16 cellular contexts compared by ENCODE assay signal in the genomic region with DNA sequence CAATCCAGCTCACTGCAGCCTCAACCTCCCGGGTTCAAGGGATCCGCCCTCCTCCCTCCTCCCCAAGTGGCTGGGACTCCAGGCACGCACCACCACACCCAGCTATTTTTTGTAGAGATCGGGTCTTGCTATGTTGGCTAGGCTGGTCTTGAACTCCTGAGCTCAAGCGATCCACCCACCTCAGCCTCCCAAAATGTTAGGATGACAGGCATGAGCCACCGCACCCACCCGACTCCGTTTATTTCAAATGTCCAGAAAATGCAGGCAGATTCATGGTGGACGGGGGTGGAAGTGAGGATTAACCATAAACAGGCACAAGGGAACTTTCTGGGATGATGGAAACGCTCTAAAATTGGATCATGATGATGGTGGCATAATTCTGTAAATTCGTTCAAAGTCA.
"Had no signal": no experiment of that assay in that cellular context is flagged by ENCODE, and none has a peak within 500 bp of the region (broad histone marks: within the 10 kb centered on the region; RNA-seq: fewer than 3 reads in every experiment).

No MANE protein-coding gene starts in this region.

- H3K36me3 ChIP-seq: SJSA1 had no signal

- H3K27ac ChIP-seq: HL-60, KMS-11, SJSA1, SK-N-MC had no signal

- H3K27ac Mint-ChIP-seq: IgD-negative memory B cell had no signal

- H3K4me3 Mint-ChIP-seq: IgD-negative memory B cell had no signal

- FAIRE-seq: RCC 7860 had no signal

- H3K27me3 Mint-ChIP-seq: IgD-negative memory B cell had no signal

- H3K4me1 ChIP-seq: SJSA1 had no signal

- H3K4me2 ChIP-seq: KMS-11 had no signal

- H3K9ac ChIP-seq: KMS-11 had no signal

- H3K9me3 ChIP-seq: SJSA1 had no signal

- H3K4me3 ChIP-seq: K562, SJSA1, SK-N-MC had no signal

- DNase-seq: MV-4-11, NCI-H1048, NCI-H1105, NCI-H1436 treated with DMSO at 0.1 percent for 48 hours, NCI-H1694, NCI-H187 treated with DMSO at 0.1 percent for 48 hours, Right ventricle myocardium superior, RPMI8226, SIG-M5 had no signal

- H3K27me3 ChIP-seq: SJSA1 had no signal
